ENCODE assay signal across 27 cellular contexts in genomic region chr3:143056372-143056771, GRCh38.
"Had no signal": no experiment of that assay in that cellular context is flagged by ENCODE, and none has a peak within 500 bp of the region (broad histone marks: within the 10 kb centered on the region; RNA-seq: fewer than 3 reads in every experiment).

No MANE protein-coding gene starts in this region.

- H3K9me3 Mint-ChIP-seq: activated B cell treated with CpG ODN at 0.5 μM for 24 hours; activated CD4-positive, alpha-beta memory T cell treated with anti-CD3 and anti-CD28 coated beads, Interleukin-2, amount 10 ng/mL, durations not matched to agents 7 days and 5 days; activated naive CD4-positive, alpha-beta T cell treated with anti-CD3 and anti-CD28 coated beads, Interleukin-2, amount 10 ng/mL, durations not matched to agents 7 days and 5 days; activated T-cell treated with anti-CD3 and anti-CD28 coated beads, Interleukin-2, amount 50 U/mL, for 72 hours; activated T-helper 2 cell treated with anti-CD3 and anti-CD28 coated beads, Interferon-gamma antibody, Interleukin-2, Interleukin-4, amounts not matched to agents 10 μg/mL and 5 μg/mL and 100 μg/mL, durations not matched to agents 14 hours and 24 hours and 36 hours had no signal

- H3K4me3 Mint-ChIP-seq: activated B cell treated with CpG ODN at 0.5 μM for 24 hours; activated CD4-positive, alpha-beta memory T cell treated with anti-CD3 and anti-CD28 coated beads, Interleukin-2, amount 10 ng/mL, durations not matched to agents 7 days and 5 days; activated naive CD4-positive, alpha-beta T cell treated with anti-CD3 and anti-CD28 coated beads, Interleukin-2, amount 10 ng/mL, durations not matched to agents 7 days and 5 days; activated T-cell treated with anti-CD3 and anti-CD28 coated beads, Interleukin-2, amount 50 U/mL, for 72 hours; T-helper 17 cell had no signal

- H3K27ac Mint-ChIP-seq: activated B cell treated with CpG ODN at 0.5 μM for 24 hours; activated CD4-positive, alpha-beta memory T cell treated with anti-CD3 and anti-CD28 coated beads, Interleukin-2, amount 10 ng/mL, durations not matched to agents 7 days and 5 days; activated naive CD4-positive, alpha-beta T cell treated with anti-CD3 and anti-CD28 coated beads, Interleukin-2, amount 10 ng/mL, durations not matched to agents 7 days and 5 days; activated T-helper 2 cell treated with anti-CD3 and anti-CD28 coated beads, Interferon-gamma antibody, Interleukin-2, Interleukin-4, amounts not matched to agents 10 μg/mL and 5 μg/mL and 100 μg/mL, durations not matched to agents 14 hours and 24 hours and 36 hours; T-helper 17 cell had no signal

- H3K9ac ChIP-seq: KMS-11 had no signal

- H3K27me3 Mint-ChIP-seq: activated B cell treated with CpG ODN at 0.5 μM for 24 hours; activated CD4-positive, alpha-beta memory T cell treated with anti-CD3 and anti-CD28 coated beads, Interleukin-2, amount 10 ng/mL, durations not matched to agents 7 days and 5 days; activated naive CD4-positive, alpha-beta T cell treated with anti-CD3 and anti-CD28 coated beads, Interleukin-2, amount 10 ng/mL, durations not matched to agents 7 days and 5 days; T-helper 17 cell had no signal

- H3K4me1 ChIP-seq: Peyer's patch, SJCRH30 had no signal

- H3K27ac ChIP-seq: body of pancreas, cardiac muscle cell, KMS-11, Peyer's patch, RWPE1, SJCRH30 had no signal

- H3K4me3 ChIP-seq: body of pancreas, cardiac muscle cell, Peyer's patch, SJCRH30 had no signal

- H3K27me3 ChIP-seq: body of pancreas, cardiac muscle cell, Peyer's patch, SJCRH30 had no signal

- ATAC-seq: activated T-cell treated with anti-CD3 and anti-CD28 coated beads, Interleukin-2, amount 50 U/mL, for 72 hours; body of pancreas; T-helper 17 cell had no signal

- DNase-seq: activated B cell treated with CpG ODN at 0.5 μM for 24 hours; activated CD4-positive, alpha-beta memory T cell treated with anti-CD3 and anti-CD28 coated beads, Interleukin-2, amount 10 ng/mL, durations not matched to agents 7 days and 5 days; activated CD4-positive, alpha-beta T cell treated with anti-CD3 and anti-CD28 coated beads, Interleukin-2, amount 50 U/mL, for 1 hour; activated gamma-delta T cell treated with Interleukin-2 at 50 U/mL for 16 hours; activated naive CD4-positive, alpha-beta T cell treated with anti-CD3 and anti-CD28 coated beads, Interleukin-2, amount 10 ng/mL, durations not matched to agents 7 days and 5 days; activated T-cell treated with anti-CD3 and anti-CD28 coated beads for 4 hours; activated T-cell treated with anti-CD3 and anti-CD28 coated beads, Interleukin-2, amount 50 U/mL, for 72 hours; aorta; body of pancreas; MM.1S; NCI-H1105; NCI-H1436; NCI-H1694 treated with DMSO at 0.1 percent for 48 hours; NCI-H2029 treated with DMSO at 0.1 percent for 48 hours; NCI-H510A treated with DMSO at 0.1 percent for 48 hours; NCI-H69; NK-92 treated with Interleukin-12 subunit alpha and Interleukin-12 subunit beta, amount 100 ng/mL, for 24 hours; OCI-M1; Peyer's patch; Right ventricle myocardium superior; SJCRH30; T-helper 17 cell; T-helper 9 cell had no signal

- H3K4me2 ChIP-seq: KMS-11 had no signal

- H3K9me3 ChIP-seq: body of pancreas, Peyer's patch, SJCRH30 had no signal
